ENCODE assay signal across 11 cellular contexts in the genomic region with DNA sequence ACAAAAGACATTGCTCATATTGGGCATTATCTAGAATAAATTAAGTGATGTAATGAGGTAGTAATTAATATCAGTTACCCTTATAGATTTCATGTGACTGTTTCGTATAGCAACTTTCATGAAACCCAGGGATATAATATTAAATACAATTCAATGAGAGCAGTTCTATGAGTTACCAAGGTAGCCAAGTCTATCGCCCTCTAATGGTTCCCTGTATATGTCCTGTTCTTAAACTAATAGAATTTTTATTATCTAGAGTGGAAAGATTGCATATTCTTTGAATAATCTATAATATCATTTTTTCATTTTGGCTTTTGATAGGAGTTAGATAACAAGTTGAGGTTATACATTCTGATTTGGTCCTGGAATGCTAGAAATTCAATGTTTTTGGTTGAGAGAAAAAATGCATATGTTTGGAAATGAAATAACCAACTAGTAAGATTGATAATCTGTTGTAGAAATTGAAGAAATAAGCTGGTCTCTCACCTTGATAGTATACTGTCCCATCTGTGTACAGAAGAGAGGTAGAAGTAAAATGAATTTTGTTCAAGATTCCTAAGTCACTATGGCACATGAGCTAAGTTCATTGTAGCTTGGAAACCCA. TPM values are rescaled to one million over a fixed set of nuclear protein-coding genes. Genes with fewer than 3 reads are reported as not detected.
DNase-seq lines count a peak whose midpoint lies in the region; ATAC-seq, FAIRE-seq and TF ChIP-seq lines count a peak whose summit lies in the region.
"Had no signal": no experiment of that assay in that cellular context is flagged by ENCODE, and none has a peak within 500 bp of the region (broad histone marks: within the 10 kb centered on the region; RNA-seq: fewer than 3 reads in every experiment).

No MANE protein-coding gene starts in this region.

- H3K36me3 ChIP-seq in right lobe of liver (peaks cover 0 to 8% (median 0%) of the 10 kb centered on the region in 4 donors), prostate gland (no peaks in the 10 kb centered on the region)

- H3K9me3 ChIP-seq in right lobe of liver (no peaks in the 10 kb centered on the region), prostate gland (no peaks in the 10 kb centered on the region)

- no peaks in the 10 kb centered on the region for H3K4me1 ChIP-seq in right lobe of liver
- no peaks in the 10 kb centered on the region for H3K4me1 ChIP-seq in prostate gland (replicated peaks)

- intact Hi-C loops in right lobe of liver (cut with DNase I), result no loop called here
- intact Hi-C loops in prostate gland (cut with DNase I), result no loop called here

- peaks cover 0 to 10% (median 0%) of the 10 kb centered on the region in 9 donors for H3K9me3 Mint-ChIP-seq in naive thymus-derived CD8-positive, alpha-beta T cell

- no peak overlapping the region for H3K27ac Mint-ChIP-seq in naive thymus-derived CD8-positive, alpha-beta T cell
- H3K27ac Mint-ChIP-seq: activated T-helper 2 cell treated with anti-CD3 and anti-CD28 coated beads, Interferon-gamma antibody, Interleukin-2, Interleukin-4, amounts not matched to agents 10 μg/mL and 5 μg/mL and 100 μg/mL, durations not matched to agents 14 hours and 24 hours and 36 hours; naive thymus-derived CD4-positive, alpha-beta T cell had no signal

- DNase-seq in D721Med (ENCODE audit: insufficient read length, low spot score) (no peak), HuH-7.5 (ENCODE audit: low spot score) (peak; percentile 20), amniotic epithelial cell (ENCODE audit: low read depth) (peak; percentile 35), right lobe of liver (no peak), prostate gland (ENCODE audit: low spot score) (no peak), KG1 (lab: John Stamatoyannopoulos, UW) (no peak)
- no peak for DNase-seq in naive thymus-derived CD8-positive, alpha-beta T cell
- DNase-seq: naive thymus-derived CD4-positive, alpha-beta T cell had no signal

- TF ChIP-seq CTCF in D721Med (IDR thresholded peaks at IDR 0.05; ENCODE audit: insufficient read depth, missing control alignments) (peak; percentile 18), right lobe of liver (IDR thresholded peaks at IDR 0.05) (peak; percentile 7 to 44 (median 32)), prostate gland (IDR thresholded peaks at IDR 0.05) (no peak)

- H3K27me3 Mint-ChIP-seq in naive thymus-derived CD8-positive, alpha-beta T cell, result no peaks in the 10 kb centered on the region
- H3K27me3 Mint-ChIP-seq: naive thymus-derived CD4-positive, alpha-beta T cell had no signal

- H3K27ac ChIP-seq in right lobe of liver (no peak overlapping the region), prostate gland (no peak overlapping the region)
- H3K27ac ChIP-seq: SK-N-MC had no signal

- TF ChIP-seq POLR2A in right lobe of liver (IDR thresholded peaks at IDR 0.05), result no peak
- no peak for TF ChIP-seq POLR2A in prostate gland (IDR thresholded peaks at IDR 0.05)

- peaks cover 16 to 64% (median 33%) of the 10 kb centered on the region in 3 donors for H3K36me3 Mint-ChIP-seq in naive thymus-derived CD8-positive, alpha-beta T cell

- H3K27me3 ChIP-seq in right lobe of liver (no peaks in the 10 kb centered on the region), prostate gland (replicated peaks; ENCODE audit: insufficient read depth) (no peaks in the 10 kb centered on the region)

- H3K4me3 ChIP-seq in right lobe of liver (no peak overlapping the region), prostate gland (no peak overlapping the region)
- H3K4me3 ChIP-seq: SK-N-MC had no signal

- peak; percentile 6 for FAIRE-seq in D721Med (lab: Jason Lieb, UNC)

- POLR2A ChIA-PET in naive thymus-derived CD8-positive, alpha-beta T cell (lab: Charles Lee), result interaction anchor here (0.7 to 1.2 kb wide), 2 partner anchors 59 to 60 kb away, joined by 3 to 6 read pairs; a partner anchor contains a TSS

- 92% methylated on average over 2 of the region's 2 CpGs for WGBS in right lobe of liver (ENCODE audit: insufficient coverage, low coverage, low lambda C conversion rate, missing lambda C conversion rate)
- WGBS in prostate gland, result 97% methylated on average over 2 of the region's 2 CpGs

- H3K4me3 Mint-ChIP-seq in naive thymus-derived CD8-positive, alpha-beta T cell, result no peak overlapping the region
- H3K4me3 Mint-ChIP-seq: naive thymus-derived CD4-positive, alpha-beta T cell had no signal

- H3K4me1 Mint-ChIP-seq in naive thymus-derived CD8-positive, alpha-beta T cell, result peaks cover 0 to 4% (median 2%) of the 10 kb centered on the region in 4 donors

- ATAC-seq in right lobe of liver, result no peak
- ATAC-seq in naive thymus-derived CD8-positive, alpha-beta T cell, result no peak
- no peak for ATAC-seq in HG03342 (IDR thresholded peaks at IDR 0.05; ENCODE audit: unreplicated experiment)
- ATAC-seq: naive thymus-derived CD4-positive, alpha-beta T cell had no signal

RNA-seq across cellular contexts. Expression of a gene that starts 59.7 kb away (rescaled TPM):
- 10 to 100 TPM; 26.5 to 44.6 (median 34.8) TPM for total RNA-seq in right lobe of liver
- 10 to 100 TPM; 71.2 to 80.0 TPM for total RNA-seq in naive thymus-derived CD8-positive, alpha-beta T cell
- polyA plus RNA-seq in naive thymus-derived CD8-positive, alpha-beta T cell, result 10 to 100 TPM; 56.2 to 62.8 (median 57.5) TPM
- 10 to 100 TPM; 43.4 to 49.6 TPM for total RNA-seq in prostate gland

Comparison
In these comparisons a context has a peak if more than half of its experiments do, and no peak if none do; other contexts are left out.
1. DNase-seq: peak in HuH-7.5 (single experiment) and amniotic epithelial cell (single experiment); none in D721Med (single experiment), right lobe of liver (0 of 3), naive thymus-derived CD8-positive, alpha-beta T cell (0 of 10), prostate gland (single experiment) and KG1 (single experiment).
2. CTCF ChIP-seq: peak in D721Med (single experiment) and right lobe of liver (4 of 4); none in prostate gland (0 of 4).